Comparison of ENCODE assay signal across 13 cellular contexts in the genomic region with DNA sequence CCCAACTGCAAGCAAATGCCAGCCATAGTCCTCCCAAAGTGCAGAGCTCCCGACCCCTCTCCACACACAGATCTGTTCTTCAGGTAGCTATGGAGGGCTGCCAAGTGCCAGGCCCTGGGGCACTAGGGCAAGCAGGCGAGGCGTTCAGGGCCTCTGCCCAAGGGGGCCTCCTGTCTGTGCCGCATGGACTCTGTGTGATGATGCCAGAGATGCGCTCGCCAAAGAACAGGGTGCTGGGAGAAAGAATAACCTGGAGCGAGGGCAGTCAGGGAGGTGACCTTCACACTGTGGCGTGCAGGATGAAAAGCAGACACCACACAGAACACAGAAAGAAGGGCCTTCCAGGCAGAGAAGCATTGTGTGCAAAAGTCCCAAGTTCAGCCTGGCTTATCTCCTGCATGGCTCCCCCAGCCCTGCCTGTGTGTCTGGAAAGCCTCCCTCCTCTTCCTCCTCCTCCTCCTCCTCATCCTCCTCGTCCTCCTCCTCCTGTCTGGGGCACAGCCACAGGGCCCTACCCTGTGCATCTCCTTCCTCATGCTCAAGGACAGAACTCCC.
"Had no signal": no experiment of that assay in that cellular context is flagged by ENCODE, and none has a peak within 500 bp of the region (broad histone marks: within the 10 kb centered on the region; RNA-seq: fewer than 3 reads in every experiment).

No MANE protein-coding gene starts in this region.

- H3K4me3 ChIP-seq: stomach, thoracic aorta had no signal

- ATAC-seq: foreskin keratinocyte; natural killer cell treated with Interleukin-12 subunit alpha and Interleukin-12 subunit beta and Interleukin-15 and Interleukin-18, amount 100 ng/mL, for 72 hours had no signal

- H3K27ac ChIP-seq: foreskin keratinocyte, stomach, thoracic aorta had no signal

- H3K4me1 ChIP-seq: foreskin keratinocyte had no signal

- H3K27me3 ChIP-seq: foreskin keratinocyte, stomach had no signal

- DNase-seq: activated CD4-positive, alpha-beta T cell treated with anti-CD3 and anti-CD28 coated beads, Interleukin-2, amount 10 ng/mL, durations not matched to agents 7 days and 5 days; activated CD4-positive, CD25-positive, alpha-beta regulatory T cell; activated naive CD4-positive, alpha-beta T cell; activated naive CD8-positive, alpha-beta T cell treated with anti-CD3 and anti-CD28 coated beads, Interleukin-2, amount 10 ng/mL, durations not matched to agents 7 days and 5 days; cerebellar nuclear complex; effector memory CD4-positive, alpha-beta T cell; foreskin keratinocyte; glutamatergic neuron; stimulated activated CD4-positive, alpha-beta T cell treated with anti-CD3 and anti-CD28 coated beads, Interleukin-12 subunit alpha, Interleukin-12 subunit beta, amount 100 ng/mL, for 4 hours; stimulated activated CD4-positive, alpha-beta T cell treated with anti-CD3 and anti-CD28 coated beads, Interleukin-2, amount 100 ng/mL, for 24 hours; stomach had no signal

- H3K9me3 ChIP-seq: stomach, thoracic aorta had no signal

- H3K36me3 ChIP-seq: stomach, thoracic aorta had no signal
